In the genomic region with DNA sequence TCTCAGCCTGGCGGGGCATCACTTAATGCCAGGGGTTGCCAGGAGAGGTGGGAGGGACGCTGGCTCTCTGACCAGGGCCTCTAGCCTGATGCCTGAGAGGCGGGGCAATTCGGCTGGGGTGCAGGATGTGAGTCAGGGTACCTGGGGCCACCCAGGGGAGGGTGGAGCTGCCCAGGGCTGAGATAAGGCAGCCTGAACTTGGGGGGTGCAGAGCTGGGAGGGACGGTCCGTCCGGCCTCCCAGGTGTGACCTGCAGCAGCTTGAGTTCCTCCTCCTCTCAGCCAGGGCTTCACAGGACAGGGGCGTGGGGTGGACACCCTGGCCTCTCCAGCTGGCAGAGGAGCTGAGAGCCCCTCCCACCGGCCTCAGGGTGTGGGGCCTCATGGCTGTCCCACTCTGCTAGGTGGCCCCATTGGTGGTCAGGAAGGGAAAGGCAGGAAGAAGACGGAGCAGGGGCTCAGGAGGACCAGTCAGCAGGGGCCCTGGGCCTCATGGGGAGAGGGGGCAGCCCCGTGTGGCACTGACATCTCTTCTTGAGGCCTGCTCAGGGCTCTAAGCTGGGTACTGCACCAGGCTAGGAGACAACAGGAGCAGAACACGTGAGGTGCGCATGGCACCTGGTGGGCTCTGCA, we compare ENCODE assay signal across 8 cellular contexts.
DNase-seq lines count a peak whose midpoint lies in the region; ATAC-seq lines count a peak whose summit lies in the region.

No MANE protein-coding gene starts in this region.

- peak overlapping the region; percentile 85 for H3K27ac Mint-ChIP-seq in stimulated activated effector memory CD8-positive, alpha-beta T cell treated with anti-CD3 and anti-CD28 coated beads, Interleukin-12 subunit alpha, Interleukin-12 subunit beta, amount 100 ng/mL, for 72 hours

- in situ Hi-C loops in KBM-7 (cut with MboI; ENCODE audit: low pct_unique_long_range_greater_than_20kb, low sequenced_read_pairs), result no loop called here

- H3K36me3 Mint-ChIP-seq in stimulated activated effector memory CD8-positive, alpha-beta T cell treated with anti-CD3 and anti-CD28 coated beads, Interleukin-12 subunit alpha, Interleukin-12 subunit beta, amount 100 ng/mL, for 72 hours, result peaks cover 54% of the 10 kb centered on the region

- peak; percentile 39 for DNase-seq in stimulated activated CD4-positive, alpha-beta T cell treated with anti-CD3 and anti-CD28 coated beads, Interleukin-12 subunit alpha, Interleukin-12 subunit beta, amount 100 ng/mL, for 4 hours
- DNase-seq in stimulated activated CD4-positive, alpha-beta T cell treated with anti-CD3 and anti-CD28 coated beads, Interleukin-4, amount 100 ng/mL, for 4 hours, result no peak
- DNase-seq in activated T-cell treated with anti-CD3 and anti-CD28 coated beads, Interleukin-2, amount 50 U/mL, for 48 hours, result peak; percentile 82 to 84
- peak; percentile 45 to 67 for DNase-seq in stimulated activated effector memory CD8-positive, alpha-beta T cell treated with anti-CD3 and anti-CD28 coated beads, Interleukin-12 subunit alpha, Interleukin-12 subunit beta, amount 100 ng/mL, for 72 hours (ENCODE audit: low spot score in 2 of 2)
- no peak for DNase-seq in KBM-7

- H3K9me3 ChIP-seq in iPS-18c (ENCODE audit: control insufficient read depth, insufficient read depth, low read length), result no peaks in the 10 kb centered on the region

- ATAC-seq in stimulated activated effector memory CD8-positive, alpha-beta T cell treated with anti-CD3 and anti-CD28 coated beads, Interleukin-12 subunit alpha, Interleukin-12 subunit beta, amount 100 ng/mL, for 72 hours, result peak; percentile 79
- ATAC-seq in GM19395 (IDR thresholded peaks at IDR 0.05; ENCODE audit: unreplicated experiment) (no peak), HG03439 (IDR thresholded peaks at IDR 0.05; ENCODE audit: unreplicated experiment) (no peak)

- peaks cover 38% of the 10 kb centered on the region for H3K4me1 Mint-ChIP-seq in stimulated activated effector memory CD8-positive, alpha-beta T cell treated with anti-CD3 and anti-CD28 coated beads, Interleukin-12 subunit alpha, Interleukin-12 subunit beta, amount 100 ng/mL, for 72 hours

- H3K4me3 ChIP-seq in iPS-18c (ENCODE audit: insufficient read depth, low read depth, low read length), result peak overlapping the region; percentile 85; the same call in 1 of the 2 replicates

- H3K9me3 Mint-ChIP-seq in stimulated activated effector memory CD8-positive, alpha-beta T cell treated with anti-CD3 and anti-CD28 coated beads, Interleukin-12 subunit alpha, Interleukin-12 subunit beta, amount 100 ng/mL, for 72 hours, result no peaks in the 10 kb centered on the region

- H3K4me3 Mint-ChIP-seq in stimulated activated effector memory CD8-positive, alpha-beta T cell treated with anti-CD3 and anti-CD28 coated beads, Interleukin-12 subunit alpha, Interleukin-12 subunit beta, amount 100 ng/mL, for 72 hours, result peak overlapping the region; percentile 93

Comparison
In these comparisons a context has a peak if more than half of its experiments do, and no peak if none do; other contexts are left out.
1. DNase-seq: peak in stimulated activated CD4-positive, alpha-beta T cell treated with anti-CD3 and anti-CD28 coated beads, Interleukin-12 subunit alpha, Interleukin-12 subunit beta, amount 100 ng/mL, for 4 hours (single experiment), activated T-cell treated with anti-CD3 and anti-CD28 coated beads, Interleukin-2, amount 50 U/mL, for 48 hours (2 of 2) and stimulated activated effector memory CD8-positive, alpha-beta T cell treated with anti-CD3 and anti-CD28 coated beads, Interleukin-12 subunit alpha, Interleukin-12 subunit beta, amount 100 ng/mL, for 72 hours (2 of 2); none in stimulated activated CD4-positive, alpha-beta T cell treated with anti-CD3 and anti-CD28 coated beads, Interleukin-4, amount 100 ng/mL, for 4 hours (0 of 2) and KBM-7 (single experiment).